ENCODE assay signal across 1 cellular context in the genomic region with DNA sequence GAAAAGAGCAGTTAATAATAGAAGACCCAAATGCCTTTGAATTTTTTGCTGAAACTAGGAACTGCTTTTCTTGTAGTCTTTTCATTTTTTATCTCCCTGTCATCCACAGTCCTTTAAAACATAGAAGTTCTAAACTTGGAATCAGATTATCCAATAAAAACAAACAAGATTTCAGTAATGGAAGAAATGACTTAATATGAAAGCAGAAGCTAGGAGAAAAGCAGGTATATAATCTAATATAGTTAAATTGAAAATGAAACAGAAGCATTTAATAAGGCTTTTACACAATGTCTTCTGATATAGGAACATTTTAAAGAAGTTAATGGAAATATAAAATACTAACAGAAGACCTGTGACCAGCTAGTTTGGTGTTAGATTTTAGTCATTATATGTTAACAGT.
TF ChIP-seq lines count a peak whose summit lies in the region.

No MANE protein-coding gene starts in this region.

TF ChIP-seq in GM23338, 12 proteins besides CTCF, POLR2A, EP300 and RAD21:
- TF ChIP-seq ZNF331 (CRISPR knock-in tag; IDR thresholded peaks at IDR 0.05; ENCODE audit: low read depth) (no peak), EZH2 (IDR thresholded peaks at IDR 0.05; ENCODE audit: low read depth, unreplicated experiment) (no peak)
- TF ChIP-seq, protein P1, sequence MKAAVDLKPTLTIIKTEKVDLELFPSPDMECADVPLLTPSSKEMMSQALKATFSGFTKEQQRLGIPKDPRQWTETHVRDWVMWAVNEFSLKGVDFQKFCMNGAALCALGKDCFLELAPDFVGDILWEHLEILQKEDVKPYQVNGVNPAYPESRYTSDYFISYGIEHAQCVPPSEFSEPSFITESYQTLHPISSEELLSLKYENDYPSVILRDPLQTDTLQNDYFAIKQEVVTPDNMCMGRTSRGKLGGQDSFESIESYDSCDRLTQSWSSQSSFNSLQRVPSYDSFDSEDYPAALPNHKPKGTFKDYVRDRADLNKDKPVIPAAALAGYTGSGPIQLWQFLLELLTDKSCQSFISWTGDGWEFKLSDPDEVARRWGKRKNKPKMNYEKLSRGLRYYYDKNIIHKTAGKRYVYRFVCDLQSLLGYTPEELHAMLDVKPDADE (IDR thresholded peaks at IDR 0.05) = no peak
